Comparison of ENCODE assay signal across 20 cellular contexts in genomic region chr18:34971313-34971712, GRCh38.
DNase-seq lines count a peak whose midpoint lies in the region; ATAC-seq and TF ChIP-seq lines count a peak whose summit lies in the region.
"Had no signal": no experiment of that assay in that cellular context is flagged by ENCODE, and none has a peak within 500 bp of the region (broad histone marks: within the 10 kb centered on the region; RNA-seq: fewer than 3 reads in every experiment).

No MANE protein-coding gene starts in this region.

- DNase-seq in EH (ENCODE audit: low read depth) (peak; percentile 17), M059J (ENCODE audit: low read depth) (peak; percentile 59), brain microvascular endothelial cell (peak; percentile 34), kidney glomerular epithelial cell (lab: John Stamatoyannopoulos, UW) (peak; percentile 61), NCI-H748 (lab: John Stamatoyannopoulos, UW; ENCODE audit: unreplicated experiment) (no peak), SHP77 treated with DMSO at 0.1 percent for 48 hours (lab: John Stamatoyannopoulos, UW) (no peak), stomach (no peak), right cardiac atrium (no peak)
- DNase-seq: activated CD8-positive, alpha-beta memory T cell treated with anti-CD3 and anti-CD28 coated beads for 24 hours; amniotic stem cell; head of caudate nucleus; midbrain; NCI-H1105 treated with DMSO at 0.1 percent for 48 hours; NCI-H82; Peyer's patch; stimulated activated CD4-positive, alpha-beta T cell treated with anti-CD3 and anti-CD28 coated beads, Interleukin-2, amount 100 ng/mL, for 24 hours; T-helper 1 cell; WERI-Rb-1 had no signal

- no peaks in the 10 kb centered on the region for H3K9me3 ChIP-seq in stomach
- H3K9me3 ChIP-seq in right cardiac atrium (ENCODE audit: control insufficient read depth, low read length), result no peaks in the 10 kb centered on the region
- H3K9me3 ChIP-seq: Peyer's patch, right atrium auricular region, thoracic aorta had no signal

- in situ Hi-C loops in brain microvascular endothelial cell (cut with HindIII; ENCODE audit: low pct_ligation_motif_present, low sequenced_read_pairs), result no loop called here

- no peak for TF ChIP-seq POLR2A in stomach (IDR thresholded peaks at IDR 0.05)

- H3K4me3 ChIP-seq in brain microvascular endothelial cell (ENCODE audit: low read depth, low read length), result no peak overlapping the region
- H3K4me3 ChIP-seq in stomach, result no peak overlapping the region
- H3K4me3 ChIP-seq in right cardiac atrium (ENCODE audit: low read length), result no peak overlapping the region
- H3K4me3 ChIP-seq: Peyer's patch, right atrium auricular region, thoracic aorta had no signal

- H3K27me3 ChIP-seq in brain microvascular endothelial cell (replicated peaks), result no peaks in the 10 kb centered on the region
- H3K27me3 ChIP-seq in stomach, result no peaks in the 10 kb centered on the region
- no peaks in the 10 kb centered on the region for H3K27me3 ChIP-seq in right cardiac atrium (ENCODE audit: control insufficient read depth, insufficient read depth)
- H3K27me3 ChIP-seq: Peyer's patch, right atrium auricular region had no signal

- intact Hi-C loops in stomach (cut with DNase I; ENCODE audit: low total_unique reads), result no loop called here
- intact Hi-C loops in right cardiac atrium (cut with DNase I), result loop anchor here in 1 of 4 donors (10.0 kb wide), 1 partner anchor 57 kb away; no protein-coding TSS in a partner anchor

- no peak for TF ChIP-seq EP300 in stomach (IDR thresholded peaks at IDR 0.05)

- H3K4me1 ChIP-seq in stomach, result peaks cover 0 to 7% (median 4%) of the 10 kb centered on the region in 4 donors
- no peaks in the 10 kb centered on the region for H3K4me1 ChIP-seq in right cardiac atrium (ENCODE audit: control insufficient read depth, insufficient read depth, low read length)
- H3K4me1 ChIP-seq: Peyer's patch had no signal

- ATAC-seq in right cardiac atrium, result no peak

- no peak for TF ChIP-seq CTCF in brain microvascular endothelial cell (IDR thresholded peaks at IDR 0.05; ENCODE audit: low read depth, low read length, missing control alignments)
- no peak for TF ChIP-seq CTCF in stomach (IDR thresholded peaks at IDR 0.05)

- WGBS in stomach, 5 donors, result 69 to 84% (median 79%) methylated on average over 1 of the region's 1 CpG
- WGBS in right cardiac atrium, result 71% methylated on average over 1 of the region's 1 CpG

- H3K36me3 ChIP-seq in brain microvascular endothelial cell (replicated peaks) (no peaks in the 10 kb centered on the region), stomach (no peaks in the 10 kb centered on the region)
- H3K36me3 ChIP-seq: Peyer's patch, right atrium auricular region, thoracic aorta, WERI-Rb-1 had no signal

- H3K27ac ChIP-seq in brain microvascular endothelial cell (no peak overlapping the region), stomach (no peak overlapping the region), right cardiac atrium (ENCODE audit: low read length) (no peak overlapping the region)
- H3K27ac ChIP-seq: Peyer's patch, right atrium auricular region, thoracic aorta, WERI-Rb-1 had no signal

Comparison
In these comparisons a context has a peak if more than half of its experiments do, and no peak if none do; other contexts are left out.
1. DNase-seq: peak in EH (single experiment), M059J (single experiment), brain microvascular endothelial cell (single experiment) and kidney glomerular epithelial cell (single experiment); none in NCI-H748 (single experiment), SHP77 treated with DMSO at 0.1 percent for 48 hours (single experiment), stomach (single experiment) and right cardiac atrium (0 of 3).